In the genomic region with DNA sequence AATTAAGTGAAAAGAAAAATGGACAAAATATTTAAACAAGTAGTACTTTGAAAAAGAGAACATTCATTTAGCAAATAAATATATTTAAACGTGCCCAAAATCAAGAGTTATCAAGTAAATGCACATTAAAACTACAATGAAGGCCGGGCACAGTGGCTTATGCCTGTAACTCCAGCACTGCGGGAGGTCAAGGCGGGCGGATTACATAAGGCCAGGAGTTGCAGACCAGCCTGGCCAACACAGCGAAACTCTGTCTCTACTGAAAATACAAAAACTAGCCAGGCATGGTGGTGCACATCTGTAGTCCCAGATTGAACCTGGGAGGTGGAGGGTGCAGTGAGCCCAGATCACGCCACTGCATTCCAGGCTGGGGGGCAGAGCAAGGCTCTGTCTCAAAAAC, we compare ENCODE assay signal across 12 cellular contexts.
"Had no signal": no experiment of that assay in that cellular context is flagged by ENCODE, and none has a peak within 500 bp of the region (broad histone marks: within the 10 kb centered on the region; RNA-seq: fewer than 3 reads in every experiment).

No MANE protein-coding gene starts in this region.

- ATAC-seq: activated CD8-positive, alpha-beta T cell treated with anti-CD3 and anti-CD28 coated beads, Interleukin-2, amount 10 ng/mL, durations not matched to agents 7 days and 5 days; left colon had no signal

- H3K27me3 ChIP-seq: esophagus squamous epithelium had no signal

- H3K9me3 Mint-ChIP-seq: activated naive CD4-positive, alpha-beta T cell treated with anti-CD3 and anti-CD28 coated beads, Interleukin-2, amount 50 U/mL, for 24 hours; immature natural killer cell; memory B cell had no signal

- H3K4me3 ChIP-seq: esophagus squamous epithelium had no signal

- DNase-seq: activated CD4-positive, alpha-beta T cell treated with anti-CD3 and anti-CD28 coated beads for 48 hours; activated CD8-positive, alpha-beta memory T cell treated with anti-CD3 and anti-CD28 coated beads, Interleukin-2, amount 50 U/mL, for 48 hours; activated CD8-positive, alpha-beta T cell treated with anti-CD3 and anti-CD28 coated beads, Interleukin-2, amount 10 ng/mL, durations not matched to agents 7 days and 5 days; aorta; esophagus squamous epithelium; foreskin fibroblast; immature natural killer cell; left colon; stimulated activated CD4-positive, alpha-beta T cell treated with anti-CD3 and anti-CD28 coated beads, Interleukin-2, amount 100 ng/mL, for 48 hours; stimulated activated naive CD4-positive, alpha-beta T cell treated with Interleukin-2 at 50 U/mL for 16 hours had no signal

- H3K4me3 Mint-ChIP-seq: activated CD8-positive, alpha-beta T cell treated with anti-CD3 and anti-CD28 coated beads, Interleukin-2, amount 10 ng/mL, durations not matched to agents 7 days and 5 days; activated naive CD4-positive, alpha-beta T cell treated with anti-CD3 and anti-CD28 coated beads, Interleukin-2, amount 50 U/mL, for 24 hours; memory B cell had no signal

- H3K9me3 ChIP-seq: esophagus squamous epithelium had no signal

- H3K27ac Mint-ChIP-seq: activated CD8-positive, alpha-beta T cell treated with anti-CD3 and anti-CD28 coated beads, Interleukin-2, amount 10 ng/mL, durations not matched to agents 7 days and 5 days; activated naive CD4-positive, alpha-beta T cell treated with anti-CD3 and anti-CD28 coated beads, Interleukin-2, amount 50 U/mL, for 24 hours had no signal

- H3K27ac ChIP-seq: esophagus squamous epithelium had no signal

- H3K36me3 ChIP-seq: esophagus squamous epithelium had no signal

- H3K27me3 Mint-ChIP-seq: activated naive CD4-positive, alpha-beta T cell treated with anti-CD3 and anti-CD28 coated beads, Interleukin-2, amount 50 U/mL, for 24 hours; memory B cell had no signal
